1 cellular context compared by ENCODE assay signal in the genomic region with DNA sequence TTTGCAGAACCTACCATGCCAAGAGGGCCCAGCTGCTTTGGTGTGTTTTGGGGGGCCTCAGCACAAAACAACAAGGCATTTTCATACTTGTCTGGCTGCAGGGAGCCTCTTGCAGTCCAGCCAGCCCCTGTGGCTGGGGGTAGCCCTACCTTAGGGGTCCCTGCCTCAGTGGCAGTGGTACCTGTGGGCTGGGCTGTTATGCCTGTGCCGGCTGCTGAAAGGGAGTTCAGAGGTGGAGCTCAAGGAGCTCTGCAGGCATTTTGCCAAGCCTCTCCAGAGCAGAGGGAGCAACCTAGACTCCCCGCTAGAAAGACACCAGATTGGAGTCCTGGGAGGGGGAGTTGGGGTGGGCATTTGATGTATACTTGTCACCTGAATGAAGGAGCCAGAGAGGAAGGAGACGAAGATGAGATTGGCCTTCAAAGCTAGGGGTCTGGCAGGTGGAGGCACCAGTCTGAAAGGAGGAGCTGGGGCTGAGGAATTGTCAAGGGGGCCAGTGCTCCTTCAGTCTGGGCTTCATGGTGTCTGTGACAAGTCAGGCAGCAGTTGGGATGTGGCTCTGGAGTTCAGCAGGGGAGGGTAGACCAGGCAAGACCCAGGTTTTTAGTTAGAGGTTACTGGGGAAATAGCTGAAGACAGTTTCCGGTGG.
TF ChIP-seq lines count a peak whose summit lies in the region.

No MANE protein-coding gene starts in this region.

TF ChIP-seq in HepG2, 621 proteins besides CTCF, POLR2A, EP300 and RAD21:
- TF ChIP-seq ZNF607 (CRISPR knock-in tag; IDR thresholded peaks at IDR 0.05; ENCODE audit: borderline replicate concordance) (no peak), IKZF5 (CRISPR knock-in tag; IDR thresholded peaks at IDR 0.05) (no peak), ZNF776 (CRISPR knock-in tag; IDR thresholded peaks at IDR 0.05) (no peak), NR2C2 (CRISPR knock-in tag; IDR thresholded peaks at IDR 0.05; ENCODE audit: borderline replicate concordance) (no peak), SKI (IDR thresholded peaks at IDR 0.05; ENCODE audit: partially characterized antibody) (no peak), HIC2 (CRISPR knock-in tag; IDR thresholded peaks at IDR 0.05; ENCODE audit: low read depth) (no peak), ZC3H13 (CRISPR knock-in tag; IDR thresholded peaks at IDR 0.05) (no peak), CBX1 (IDR thresholded peaks at IDR 0.05; ENCODE audit: low read depth) (no peak), SATB2 (CRISPR knock-in tag; IDR thresholded peaks at IDR 0.05) (no peak), ZFP36L1 (CRISPR knock-in tag; IDR thresholded peaks at IDR 0.05) (0 out of 2 replicates have a peak, but pooled peaks have one; percentile 11), MXI1 (IDR thresholded peaks at IDR 0.05; ENCODE audit: borderline replicate concordance, low read depth, low read length) (peak; percentile 20; the same call in 1 of the 3 replicates)
- TF ChIP-seq, protein P1, sequence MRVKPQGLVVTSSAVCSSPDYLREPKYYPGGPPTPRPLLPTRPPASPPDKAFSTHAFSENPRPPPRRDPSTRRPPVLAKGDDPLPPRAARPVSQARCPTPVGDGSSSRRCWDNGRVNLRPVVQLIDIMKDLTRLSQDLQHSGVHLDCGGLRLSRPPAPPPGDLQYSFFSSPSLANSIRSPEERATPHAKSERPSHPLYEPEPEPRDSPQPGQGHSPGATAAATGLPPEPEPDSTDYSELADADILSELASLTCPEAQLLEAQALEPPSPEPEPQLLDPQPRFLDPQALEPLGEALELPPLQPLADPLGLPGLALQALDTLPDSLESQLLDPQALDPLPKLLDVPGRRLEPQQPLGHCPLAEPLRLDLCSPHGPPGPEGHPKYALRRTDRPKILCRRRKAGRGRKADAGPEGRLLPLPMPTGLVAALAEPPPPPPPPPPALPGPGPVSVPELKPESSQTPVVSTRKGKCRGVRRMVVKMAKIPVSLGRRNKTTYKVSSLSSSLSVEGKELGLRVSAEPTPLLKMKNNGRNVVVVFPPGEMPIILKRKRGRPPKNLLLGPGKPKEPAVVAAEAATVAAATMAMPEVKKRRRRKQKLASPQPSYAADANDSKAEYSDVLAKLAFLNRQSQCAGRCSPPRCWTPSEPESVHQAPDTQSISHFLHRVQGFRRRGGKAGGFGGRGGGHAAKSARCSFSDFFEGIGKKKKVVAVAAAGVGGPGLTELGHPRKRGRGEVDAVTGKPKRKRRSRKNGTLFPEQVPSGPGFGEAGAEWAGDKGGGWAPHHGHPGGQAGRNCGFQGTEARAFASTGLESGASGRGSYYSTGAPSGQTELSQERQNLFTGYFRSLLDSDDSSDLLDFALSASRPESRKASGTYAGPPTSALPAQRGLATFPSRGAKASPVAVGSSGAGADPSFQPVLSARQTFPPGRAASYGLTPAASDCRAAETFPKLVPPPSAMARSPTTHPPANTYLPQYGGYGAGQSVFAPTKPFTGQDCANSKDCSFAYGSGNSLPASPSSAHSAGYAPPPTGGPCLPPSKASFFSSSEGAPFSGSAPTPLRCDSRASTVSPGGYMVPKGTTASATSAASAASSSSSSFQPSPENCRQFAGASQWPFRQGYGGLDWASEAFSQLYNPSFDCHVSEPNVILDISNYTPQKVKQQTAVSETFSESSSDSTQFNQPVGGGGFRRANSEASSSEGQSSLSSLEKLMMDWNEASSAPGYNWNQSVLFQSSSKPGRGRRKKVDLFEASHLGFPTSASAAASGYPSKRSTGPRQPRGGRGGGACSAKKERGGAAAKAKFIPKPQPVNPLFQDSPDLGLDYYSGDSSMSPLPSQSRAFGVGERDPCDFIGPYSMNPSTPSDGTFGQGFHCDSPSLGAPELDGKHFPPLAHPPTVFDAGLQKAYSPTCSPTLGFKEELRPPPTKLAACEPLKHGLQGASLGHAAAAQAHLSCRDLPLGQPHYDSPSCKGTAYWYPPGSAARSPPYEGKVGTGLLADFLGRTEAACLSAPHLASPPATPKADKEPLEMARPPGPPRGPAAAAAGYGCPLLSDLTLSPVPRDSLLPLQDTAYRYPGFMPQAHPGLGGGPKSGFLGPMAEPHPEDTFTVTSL (CRISPR knock-in tag; IDR thresholded peaks at IDR 0.05; ENCODE audit: borderline replicate concordance) = no peak
- TF ChIP-seq, protein P2, sequence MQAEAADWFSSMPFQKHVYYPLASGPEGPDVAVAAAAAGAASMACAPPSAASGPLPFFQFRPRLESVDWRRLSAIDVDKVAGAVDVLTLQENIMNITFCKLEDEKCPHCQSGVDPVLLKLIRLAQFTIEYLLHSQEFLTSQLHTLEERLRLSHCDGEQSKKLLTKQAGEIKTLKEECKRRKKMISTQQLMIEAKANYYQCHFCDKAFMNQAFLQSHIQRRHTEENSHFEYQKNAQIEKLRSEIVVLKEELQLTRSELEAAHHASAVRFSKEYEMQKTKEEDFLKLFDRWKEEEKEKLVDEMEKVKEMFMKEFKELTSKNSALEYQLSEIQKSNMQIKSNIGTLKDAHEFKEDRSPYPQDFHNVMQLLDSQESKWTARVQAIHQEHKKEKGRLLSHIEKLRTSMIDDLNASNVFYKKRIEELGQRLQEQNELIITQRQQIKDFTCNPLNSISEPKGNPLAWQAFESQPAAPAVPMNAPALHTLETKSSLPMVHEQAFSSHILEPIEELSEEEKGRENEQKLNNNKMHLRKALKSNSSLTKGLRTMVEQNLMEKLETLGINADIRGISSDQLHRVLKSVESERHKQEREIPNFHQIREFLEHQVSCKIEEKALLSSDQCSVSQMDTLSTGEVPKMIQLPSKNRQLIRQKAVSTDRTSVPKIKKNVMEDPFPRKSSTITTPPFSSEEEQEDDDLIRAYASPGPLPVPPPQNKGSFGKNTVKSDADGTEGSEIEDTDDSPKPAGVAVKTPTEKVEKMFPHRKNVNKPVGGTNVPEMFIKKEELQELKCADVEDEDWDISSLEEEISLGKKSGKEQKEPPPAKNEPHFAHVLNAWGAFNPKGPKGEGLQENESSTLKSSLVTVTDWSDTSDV (CRISPR knock-in tag; IDR thresholded peaks at IDR 0.05) = 0 out of 2 replicates have a peak, but pooled peaks have one; percentile 16
- TF ChIP-seq, protein P3, sequence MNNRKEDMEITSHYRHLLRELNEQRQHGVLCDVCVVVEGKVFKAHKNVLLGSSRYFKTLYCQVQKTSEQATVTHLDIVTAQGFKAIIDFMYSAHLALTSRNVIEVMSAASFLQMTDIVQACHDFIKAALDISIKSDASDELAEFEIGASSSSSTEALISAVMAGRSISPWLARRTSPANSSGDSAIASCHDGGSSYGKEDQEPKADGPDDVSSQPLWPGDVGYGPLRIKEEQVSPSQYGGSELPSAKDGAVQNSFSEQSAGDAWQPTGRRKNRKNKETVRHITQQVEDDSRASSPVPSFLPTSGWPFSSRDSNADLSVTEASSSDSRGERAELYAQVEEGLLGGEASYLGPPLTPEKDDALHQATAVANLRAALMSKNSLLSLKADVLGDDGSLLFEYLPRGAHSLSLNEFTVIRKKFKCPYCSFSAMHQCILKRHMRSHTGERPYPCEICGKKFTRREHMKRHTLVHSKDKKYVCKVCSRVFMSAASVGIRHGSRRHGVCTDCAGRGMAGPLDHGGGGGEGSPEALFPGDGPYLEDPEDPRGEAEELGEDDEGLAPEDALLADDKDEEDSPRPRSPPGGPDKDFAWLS (CRISPR knock-in tag; IDR thresholded peaks at IDR 0.05; ENCODE audit: borderline replicate concordance) = no peak
